Comparison of ENCODE assay signal across 1 cellular context in genomic region chr9:214488-215448, GRCh38.
TF ChIP-seq lines count a peak whose summit lies in the region.

TSS of gene DOCK8 (plus strand) at chr9:214865. CDS start at chr9:214977, 112 bp downstream.

TF ChIP-seq in HepG2, 621 proteins besides CTCF, POLR2A, EP300 and RAD21 (continued from another document):
- no peak for TF ChIP-seq ZNF142 (CRISPR knock-in tag; IDR thresholded peaks at IDR 0.05)
- TF ChIP-seq ISX (CRISPR knock-in tag; conservative IDR thresholded peaks at IDR 0.05): no peak
TF ChIP-seq in HepG2: peak in this region for 88.
